2 cellular contexts compared by ENCODE assay signal in the genomic region with DNA sequence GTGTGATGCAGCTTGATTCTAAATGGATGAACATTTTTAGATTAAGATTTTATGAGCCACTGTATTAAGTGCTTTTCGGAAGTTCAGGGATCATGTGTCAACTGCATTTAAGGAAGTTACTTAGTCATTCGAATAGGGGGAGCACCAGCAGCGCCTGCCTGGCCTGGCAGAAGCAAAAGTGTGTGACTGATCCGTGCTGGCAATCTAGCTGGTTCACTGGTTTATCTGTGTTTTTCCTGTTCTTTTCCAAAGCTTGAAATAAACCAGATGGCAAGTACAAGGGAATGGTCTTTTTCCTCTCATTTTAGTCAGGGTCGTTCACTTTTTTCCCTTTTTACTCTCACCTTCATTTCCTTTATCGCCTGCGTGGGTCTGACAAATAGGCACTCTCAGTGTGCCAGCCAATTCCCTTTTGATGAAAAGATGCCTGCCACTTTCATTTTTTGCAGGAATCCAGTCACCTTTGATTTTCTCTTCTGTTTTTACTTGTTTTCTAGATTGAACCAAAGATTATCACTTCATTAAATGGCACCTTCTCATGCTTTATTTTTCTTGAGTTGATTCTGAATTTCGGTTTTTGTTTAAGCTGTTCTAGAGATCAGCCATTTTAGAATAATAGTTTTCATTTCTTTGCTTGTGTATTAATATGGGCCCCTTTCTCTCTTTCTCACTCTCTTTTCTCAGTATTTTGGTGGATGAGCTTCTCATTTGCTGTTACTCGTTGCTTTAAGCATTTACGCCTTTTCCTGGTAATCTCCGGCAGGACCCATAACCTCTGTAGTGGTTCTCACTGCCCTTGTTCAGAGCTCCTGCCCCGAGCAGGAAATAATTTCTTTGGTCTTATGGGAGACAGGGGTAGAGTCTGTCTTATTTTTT.
TF ChIP-seq lines count a peak whose summit lies in the region.

No MANE protein-coding gene starts in this region.

TF ChIP-seq in SK-N-SH, 30 proteins besides CTCF, POLR2A, EP300 and RAD21 (continued from another document and continues in another):
- TF ChIP-seq GABPA (IDR thresholded peaks at IDR 0.05; ENCODE audit: low read depth) (no peak), SIN3A (IDR thresholded peaks at IDR 0.05; ENCODE audit: borderline replicate concordance, low read depth, low read length) (no peak), MXI1 (IDR thresholded peaks at IDR 0.05; ENCODE audit: low read depth, low read length) (peak; percentile 44; the same call in 1 of the 2 replicates), MEF2A (IDR thresholded peaks at IDR 0.05; ENCODE audit: borderline replicate concordance, low read depth) (no peak), NRF1 (IDR thresholded peaks at IDR 0.05; ENCODE audit: low read depth, low read length) (no peak), TEAD4 (IDR thresholded peaks at IDR 0.05; ENCODE audit: borderline replicate concordance, insufficient read depth) (no peak), TAF1 (IDR thresholded peaks at IDR 0.05; ENCODE audit: borderline replicate concordance, low read depth, low read length) (peak; percentile 47; the same call in 1 of the 2 replicates), RCOR1 (IDR thresholded peaks at IDR 0.05; ENCODE audit: low read length) (peak; percentile 51; the same call in 1 of the 2 replicates), YY1 (IDR thresholded peaks at IDR 0.05; ENCODE audit: low read depth) (peak; percentile 64; the same call in 1 of the 2 replicates), POLR2AphosphoS5 (IDR thresholded peaks at IDR 0.05; ENCODE audit: low read depth, low read length) (0 out of 2 replicates have a peak, but pooled peaks have one; percentile 52), CHD2 (IDR thresholded peaks at IDR 0.05; ENCODE audit: low read length, partially characterized antibody) (peak; percentile 18), SMC3 (IDR thresholded peaks at IDR 0.05; ENCODE audit: low read depth, low read length) (peak; percentile 21; the same call in 1 of the 2 replicates), FOXJ3 (CRISPR knock-in tag; IDR thresholded peaks at IDR 0.05) (no peak), GATA2 (CRISPR knock-in tag; IDR thresholded peaks at IDR 0.05) (no peak), JUND (IDR thresholded peaks at IDR 0.05) (0 out of 2 replicates have a peak, but pooled peaks have one; percentile 14), RXRA (IDR thresholded peaks at IDR 0.05; ENCODE audit: borderline replicate concordance, low read depth) (peak; percentile 28; the same call in 1 of the 2 replicates), NFIC (IDR thresholded peaks at IDR 0.05; ENCODE audit: borderline replicate concordance) (peak; percentile 29; the same call in 1 of the 2 replicates), RFX5 (IDR thresholded peaks at IDR 0.05; ENCODE audit: low read length) (no peak), FOXM1 (IDR thresholded peaks at IDR 0.05; ENCODE audit: low read depth) (no peak), TCF12 (IDR thresholded peaks at IDR 0.05) (peak; percentile 63), FOSL2 (IDR thresholded peaks at IDR 0.05; ENCODE audit: borderline replicate concordance, low read depth) (peak; percentile 35; the same call in 1 of the 2 replicates), ELF1 (IDR thresholded peaks at IDR 0.05) (no peak)
- TF ChIP-seq, protein P1, sequence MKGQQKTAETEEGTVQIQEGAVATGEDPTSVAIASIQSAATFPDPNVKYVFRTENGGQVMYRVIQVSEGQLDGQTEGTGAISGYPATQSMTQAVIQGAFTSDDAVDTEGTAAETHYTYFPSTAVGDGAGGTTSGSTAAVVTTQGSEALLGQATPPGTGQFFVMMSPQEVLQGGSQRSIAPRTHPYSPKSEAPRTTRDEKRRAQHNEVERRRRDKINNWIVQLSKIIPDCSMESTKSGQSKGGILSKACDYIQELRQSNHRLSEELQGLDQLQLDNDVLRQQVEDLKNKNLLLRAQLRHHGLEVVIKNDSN (IDR thresholded peaks at IDR 0.05; ENCODE audit: borderline replicate concordance, low read depth), result no peak
- TF ChIP-seq, protein P2, sequence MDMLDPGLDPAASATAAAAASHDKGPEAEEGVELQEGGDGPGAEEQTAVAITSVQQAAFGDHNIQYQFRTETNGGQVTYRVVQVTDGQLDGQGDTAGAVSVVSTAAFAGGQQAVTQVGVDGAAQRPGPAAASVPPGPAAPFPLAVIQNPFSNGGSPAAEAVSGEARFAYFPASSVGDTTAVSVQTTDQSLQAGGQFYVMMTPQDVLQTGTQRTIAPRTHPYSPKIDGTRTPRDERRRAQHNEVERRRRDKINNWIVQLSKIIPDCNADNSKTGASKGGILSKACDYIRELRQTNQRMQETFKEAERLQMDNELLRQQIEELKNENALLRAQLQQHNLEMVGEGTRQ (IDR thresholded peaks at IDR 0.05; ENCODE audit: borderline replicate concordance, low read depth, low read length), result no peak
- TF ChIP-seq, protein P3, sequence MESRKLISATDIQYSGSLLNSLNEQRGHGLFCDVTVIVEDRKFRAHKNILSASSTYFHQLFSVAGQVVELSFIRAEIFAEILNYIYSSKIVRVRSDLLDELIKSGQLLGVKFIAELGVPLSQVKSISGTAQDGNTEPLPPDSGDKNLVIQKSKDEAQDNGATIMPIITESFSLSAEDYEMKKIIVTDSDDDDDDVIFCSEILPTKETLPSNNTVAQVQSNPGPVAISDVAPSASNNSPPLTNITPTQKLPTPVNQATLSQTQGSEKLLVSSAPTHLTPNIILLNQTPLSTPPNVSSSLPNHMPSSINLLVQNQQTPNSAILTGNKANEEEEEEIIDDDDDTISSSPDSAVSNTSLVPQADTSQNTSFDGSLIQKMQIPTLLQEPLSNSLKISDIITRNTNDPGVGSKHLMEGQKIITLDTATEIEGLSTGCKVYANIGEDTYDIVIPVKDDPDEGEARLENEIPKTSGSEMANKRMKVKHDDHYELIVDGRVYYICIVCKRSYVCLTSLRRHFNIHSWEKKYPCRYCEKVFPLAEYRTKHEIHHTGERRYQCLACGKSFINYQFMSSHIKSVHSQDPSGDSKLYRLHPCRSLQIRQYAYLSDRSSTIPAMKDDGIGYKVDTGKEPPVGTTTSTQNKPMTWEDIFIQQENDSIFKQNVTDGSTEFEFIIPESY (IDR thresholded peaks at IDR 0.05; ENCODE audit: borderline replicate concordance, low read depth), result no peak
- TF ChIP-seq, protein P4, sequence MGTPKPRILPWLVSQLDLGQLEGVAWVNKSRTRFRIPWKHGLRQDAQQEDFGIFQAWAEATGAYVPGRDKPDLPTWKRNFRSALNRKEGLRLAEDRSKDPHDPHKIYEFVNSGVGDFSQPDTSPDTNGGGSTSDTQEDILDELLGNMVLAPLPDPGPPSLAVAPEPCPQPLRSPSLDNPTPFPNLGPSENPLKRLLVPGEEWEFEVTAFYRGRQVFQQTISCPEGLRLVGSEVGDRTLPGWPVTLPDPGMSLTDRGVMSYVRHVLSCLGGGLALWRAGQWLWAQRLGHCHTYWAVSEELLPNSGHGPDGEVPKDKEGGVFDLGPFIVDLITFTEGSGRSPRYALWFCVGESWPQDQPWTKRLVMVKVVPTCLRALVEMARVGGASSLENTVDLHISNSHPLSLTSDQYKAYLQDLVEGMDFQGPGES (IDR thresholded peaks at IDR 0.05; ENCODE audit: low read depth, low read length), result no peak

TF ChIP-seq in GM12878, 131 proteins besides CTCF, POLR2A, EP300 and RAD21 (continued from another document and continues in another):
- TF ChIP-seq, protein P5, sequence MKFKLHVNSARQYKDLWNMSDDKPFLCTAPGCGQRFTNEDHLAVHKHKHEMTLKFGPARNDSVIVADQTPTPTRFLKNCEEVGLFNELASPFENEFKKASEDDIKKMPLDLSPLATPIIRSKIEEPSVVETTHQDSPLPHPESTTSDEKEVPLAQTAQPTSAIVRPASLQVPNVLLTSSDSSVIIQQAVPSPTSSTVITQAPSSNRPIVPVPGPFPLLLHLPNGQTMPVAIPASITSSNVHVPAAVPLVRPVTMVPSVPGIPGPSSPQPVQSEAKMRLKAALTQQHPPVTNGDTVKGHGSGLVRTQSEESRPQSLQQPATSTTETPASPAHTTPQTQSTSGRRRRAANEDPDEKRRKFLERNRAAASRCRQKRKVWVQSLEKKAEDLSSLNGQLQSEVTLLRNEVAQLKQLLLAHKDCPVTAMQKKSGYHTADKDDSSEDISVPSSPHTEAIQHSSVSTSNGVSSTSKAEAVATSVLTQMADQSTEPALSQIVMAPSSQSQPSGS (IDR thresholded peaks at IDR 0.05; ENCODE audit: low read length), result no peak
- TF ChIP-seq TBL1XR1 (IDR thresholded peaks at IDR 0.05; ENCODE audit: low read depth, low read length), result no peak
- no peak for TF ChIP-seq YBX1 (IDR thresholded peaks at IDR 0.05)
- no peak for TF ChIP-seq RB1 (IDR thresholded peaks at IDR 0.05; ENCODE audit: borderline replicate concordance)
- TF ChIP-seq SIN3A (IDR thresholded peaks at IDR 0.05; ENCODE audit: low read depth, low read length), result no peak
- no peak for TF ChIP-seq HDAC2 (IDR thresholded peaks at IDR 0.05)
- no peak for TF ChIP-seq NFYA (IDR thresholded peaks at IDR 0.05; ENCODE audit: borderline replicate concordance, low read depth, low read length)
- no peak for TF ChIP-seq ZNF274 (IDR thresholded peaks at IDR 0.05; ENCODE audit: insufficient read depth, insufficient read length)
- TF ChIP-seq MYB (IDR thresholded peaks at IDR 0.05; ENCODE audit: borderline replicate concordance, low read depth, low read length), result no peak
- TF ChIP-seq BACH1 (IDR thresholded peaks at IDR 0.05; ENCODE audit: borderline replicate concordance), result no peak
- TF ChIP-seq FOXM1 (IDR thresholded peaks at IDR 0.05; ENCODE audit: low read depth, low read length), result no peak; the same call in 1 of the 2 replicates
- peak; percentile 62 for TF ChIP-seq IKZF1 (conservative IDR thresholded peaks at IDR 0.05)
- TF ChIP-seq, protein P6, sequence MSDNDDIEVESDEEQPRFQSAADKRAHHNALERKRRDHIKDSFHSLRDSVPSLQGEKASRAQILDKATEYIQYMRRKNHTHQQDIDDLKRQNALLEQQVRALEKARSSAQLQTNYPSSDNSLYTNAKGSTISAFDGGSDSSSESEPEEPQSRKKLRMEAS (IDR thresholded peaks at IDR 0.05; ENCODE audit: low read depth, low read length), result peak; percentile 54; the same call in 1 of the 2 replicates
- no peak for TF ChIP-seq BMI1 (IDR thresholded peaks at IDR 0.05; ENCODE audit: borderline replicate concordance)
- TF ChIP-seq EED (IDR thresholded peaks at IDR 0.05; ENCODE audit: low read depth), result peak; percentile 63; the same call in 1 of the 2 replicates
- TF ChIP-seq, protein P3 (IDR thresholded peaks at IDR 0.05), result no peak
- no peak for TF ChIP-seq SP1 (IDR thresholded peaks at IDR 0.05; ENCODE audit: low read depth, low read length)
- TF ChIP-seq SIX5 (IDR thresholded peaks at IDR 0.05; ENCODE audit: low read depth, low read length, severe bottlenecking), result no peak
- TF ChIP-seq ATF7 (IDR thresholded peaks at IDR 0.05; ENCODE audit: low read depth), result 0 out of 2 replicates have a peak, but pooled peaks have one; percentile 51
- TF ChIP-seq RFX5 (IDR thresholded peaks at IDR 0.05; ENCODE audit: low read depth, low read length), result no peak
- TF ChIP-seq, protein P7, sequence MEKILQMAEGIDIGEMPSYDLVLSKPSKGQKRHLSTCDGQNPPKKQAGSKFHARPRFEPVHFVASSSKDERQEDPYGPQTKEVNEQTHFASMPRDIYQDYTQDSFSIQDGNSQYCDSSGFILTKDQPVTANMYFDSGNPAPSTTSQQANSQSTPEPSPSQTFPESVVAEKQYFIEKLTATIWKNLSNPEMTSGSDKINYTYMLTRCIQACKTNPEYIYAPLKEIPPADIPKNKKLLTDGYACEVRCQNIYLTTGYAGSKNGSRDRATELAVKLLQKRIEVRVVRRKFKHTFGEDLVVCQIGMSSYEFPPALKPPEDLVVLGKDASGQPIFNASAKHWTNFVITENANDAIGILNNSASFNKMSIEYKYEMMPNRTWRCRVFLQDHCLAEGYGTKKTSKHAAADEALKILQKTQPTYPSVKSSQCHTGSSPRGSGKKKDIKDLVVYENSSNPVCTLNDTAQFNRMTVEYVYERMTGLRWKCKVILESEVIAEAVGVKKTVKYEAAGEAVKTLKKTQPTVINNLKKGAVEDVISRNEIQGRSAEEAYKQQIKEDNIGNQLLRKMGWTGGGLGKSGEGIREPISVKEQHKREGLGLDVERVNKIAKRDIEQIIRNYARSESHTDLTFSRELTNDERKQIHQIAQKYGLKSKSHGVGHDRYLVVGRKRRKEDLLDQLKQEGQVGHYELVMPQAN (conservative IDR thresholded peaks at IDR 0.05), result no peak
- TF ChIP-seq, protein P8, sequence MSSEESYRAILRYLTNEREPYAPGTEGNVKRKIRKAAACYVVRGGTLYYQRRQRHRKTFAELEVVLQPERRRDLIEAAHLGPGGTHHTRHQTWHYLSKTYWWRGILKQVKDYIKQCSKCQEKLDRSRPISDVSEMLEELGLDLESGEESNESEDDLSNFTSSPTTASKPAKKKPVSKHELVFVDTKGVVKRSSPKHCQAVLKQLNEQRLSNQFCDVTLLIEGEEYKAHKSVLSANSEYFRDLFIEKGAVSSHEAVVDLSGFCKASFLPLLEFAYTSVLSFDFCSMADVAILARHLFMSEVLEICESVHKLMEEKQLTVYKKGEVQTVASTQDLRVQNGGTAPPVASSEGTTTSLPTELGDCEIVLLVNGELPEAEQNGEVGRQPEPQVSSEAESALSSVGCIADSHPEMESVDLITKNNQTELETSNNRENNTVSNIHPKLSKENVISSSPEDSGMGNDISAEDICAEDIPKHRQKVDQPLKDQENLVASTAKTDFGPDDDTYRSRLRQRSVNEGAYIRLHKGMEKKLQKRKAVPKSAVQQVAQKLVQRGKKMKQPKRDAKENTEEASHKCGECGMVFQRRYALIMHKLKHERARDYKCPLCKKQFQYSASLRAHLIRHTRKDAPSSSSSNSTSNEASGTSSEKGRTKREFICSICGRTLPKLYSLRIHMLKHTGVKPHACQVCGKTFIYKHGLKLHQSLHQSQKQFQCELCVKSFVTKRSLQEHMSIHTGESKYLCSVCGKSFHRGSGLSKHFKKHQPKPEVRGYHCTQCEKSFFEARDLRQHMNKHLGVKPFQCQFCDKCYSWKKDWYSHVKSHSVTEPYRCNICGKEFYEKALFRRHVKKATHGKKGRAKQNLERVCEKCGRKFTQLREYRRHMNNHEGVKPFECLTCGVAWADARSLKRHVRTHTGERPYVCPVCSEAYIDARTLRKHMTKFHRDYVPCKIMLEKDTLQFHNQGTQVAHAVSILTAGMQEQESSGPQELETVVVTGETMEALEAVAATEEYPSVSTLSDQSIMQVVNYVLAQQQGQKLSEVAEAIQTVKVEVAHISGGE (CRISPR knock-in tag; IDR thresholded peaks at IDR 0.05), result no peak
- TF ChIP-seq SMAD1 (IDR thresholded peaks at IDR 0.05; ENCODE audit: low read depth, partially characterized antibody), result peak; percentile 41
- no peak for TF ChIP-seq ZNF217 (IDR thresholded peaks at IDR 0.05)
- TF ChIP-seq CHD4 (IDR thresholded peaks at IDR 0.05), result no peak
